ENCODE assay signal across 11 cellular contexts in genomic region chr9:93083592-93084470, GRCh38. TPM values are rescaled to one million over a fixed set of nuclear protein-coding genes. Genes with fewer than 3 reads are reported as not detected.
DNase-seq lines count a peak whose midpoint lies in the region; ATAC-seq and TF ChIP-seq lines count a peak whose summit lies in the region.
"Had no signal": no experiment of that assay in that cellular context is flagged by ENCODE, and none has a peak within 500 bp of the region (broad histone marks: within the 10 kb centered on the region; RNA-seq: fewer than 3 reads in every experiment).

No MANE protein-coding gene starts in this region.

- TF ChIP-seq POLR2A in Peyer's patch (IDR thresholded peaks at IDR 0.05) = no peak

- H3K36me3 Mint-ChIP-seq in CD14-positive monocyte = peaks cover 35 to 43% of the 10 kb centered on the region in 2 donors
- no peaks in the 10 kb centered on the region for H3K36me3 Mint-ChIP-seq in neural crest cell (ENCODE audit: low read depth)

- peaks cover 22% of the 10 kb centered on the region for H3K4me1 Mint-ChIP-seq in CD14-positive monocyte
- H3K4me1 Mint-ChIP-seq in neural crest cell = peaks cover 17% of the 10 kb centered on the region

- H3K27me3 ChIP-seq in Peyer's patch = no peaks in the 10 kb centered on the region
- H3K27me3 ChIP-seq: dorsolateral prefrontal cortex had no signal

- intact Hi-C loops in CD14-positive monocyte (cut with micrococcal nuclease) = no loop called here
- intact Hi-C loops in left colon (cut with DNase I, micrococcal nuclease) = no loop called here

- peak overlapping the region in 1 of 4 donors; percentile 38 for H3K27ac ChIP-seq in Peyer's patch
- H3K27ac ChIP-seq: dorsolateral prefrontal cortex, thoracic aorta had no signal

- H3K27ac Mint-ChIP-seq in CD14-positive monocyte (peak overlapping the region in 6 of 7 donors; percentile 26 to 84 (median 82)), neural crest cell (ENCODE audit: unreplicated experiment) (peak overlapping the region; percentile 91)

- peaks cover 0 to 4% (median 0%) of the 10 kb centered on the region in 3 donors for H3K27me3 Mint-ChIP-seq in CD14-positive monocyte (ENCODE audit: low read depth in 3 of 3)
- H3K27me3 Mint-ChIP-seq in neural crest cell (ENCODE audit: low read depth) = no peaks in the 10 kb centered on the region

- DNase-seq in CD14-positive monocyte (ENCODE audit: low spot score) (no peak), Peyer's patch (peak in 2 of 3 donors; percentile 32 to 37), neural crest cell (ENCODE audit: low read depth, low spot score) (no peak), left colon (no peak), NCI-H146 (lab: John Stamatoyannopoulos, UW) (no peak), NCI-H2029 treated with DMSO at 0.1 percent for 48 hours (lab: John Stamatoyannopoulos, UW) (no peak)
- DNase-seq in activated naive CD8-positive, alpha-beta T cell treated with anti-CD3 and anti-CD28 coated beads, Interleukin-2, amount 50 U/mL, for 16 hours (ENCODE audit: low read depth, low spot score) = peak; percentile 21
- DNase-seq: NCI-H446 had no signal

- no peaks in the 10 kb centered on the region for H3K9me3 ChIP-seq in Peyer's patch
- H3K9me3 ChIP-seq: thoracic aorta had no signal

- no peak for TF ChIP-seq CTCF in CD14-positive monocyte (IDR thresholded peaks at IDR 0.05)
- no peak for TF ChIP-seq CTCF in Peyer's patch (IDR thresholded peaks at IDR 0.05)
- TF ChIP-seq CTCF in neural crest cell (conservative IDR thresholded peaks at IDR 0.05) = no peak

- H3K4me3 ChIP-seq in Peyer's patch = no peak overlapping the region
- H3K4me3 ChIP-seq: dorsolateral prefrontal cortex, thoracic aorta had no signal

- peaks cover 5 to 11% (median 8%) of the 10 kb centered on the region in 7 donors for H3K9me3 Mint-ChIP-seq in CD14-positive monocyte
- no peaks in the 10 kb centered on the region for H3K9me3 Mint-ChIP-seq in neural crest cell

- H3K4me1 ChIP-seq in Peyer's patch = no peaks in the 10 kb centered on the region

- no peaks in the 10 kb centered on the region for H3K36me3 ChIP-seq in Peyer's patch
- H3K36me3 ChIP-seq: thoracic aorta had no signal

- H3K4me3 Mint-ChIP-seq in CD14-positive monocyte = peak overlapping the region; percentile 63 to 80
- H3K4me3 Mint-ChIP-seq in neural crest cell = no peak overlapping the region

- no peak for ATAC-seq in left colon
- ATAC-seq in GM21723 (IDR thresholded peaks at IDR 0.05; ENCODE audit: unreplicated experiment) = no peak

RNA-seq across cellular contexts. Expression of gene CARD19, which starts 12.2 kb away (rescaled TPM):
- polyA plus RNA-seq in CD14-positive monocyte = 100 to 1,000 TPM; 130 to 137 TPM
- total RNA-seq in Peyer's patch = 10 to 100 TPM; 34.7 to 74.4 (median 58.9) TPM
- total RNA-seq in neural crest cell = 22.1 and 25.6 TPM in 2 replicates
- total RNA-seq in left colon = 10 to 100 TPM; 41.5 to 62.2 TPM

RNA-seq across cellular contexts. Expression of gene SUSD3, which starts 25.3 kb away (rescaled TPM):
- 10 to 100 TPM; 10.5 to 15.7 TPM for polyA plus RNA-seq in CD14-positive monocyte
- total RNA-seq in Peyer's patch (10 to 100 TPM in 1 of 4 donors, 1 to 10 TPM in 3; 5.5 to 21.5 (median 7.9) TPM), neural crest cell (0.27 TPM in 1 of 2 replicates, not detected in the other), left colon (1 to 10 TPM in 1 of 2 donors, under 1 TPM in 1; 0.95 to 2.0 TPM)

RNA-seq across cellular contexts. Expression of gene NINJ1, which starts 50.2 kb away (rescaled TPM):
- polyA plus RNA-seq in CD14-positive monocyte = 100 to 1,000 TPM; 290 to 469 TPM
- total RNA-seq in Peyer's patch (10 to 100 TPM; 47.0 to 56.8 (median 54.5) TPM), neural crest cell (17.8 and 19.9 TPM in 2 replicates), left colon (10 to 100 TPM; 17.7 to 30.8 TPM)

Comparison
In these comparisons a context has a peak if more than half of its experiments do, and no peak if none do; other contexts are left out.
1. DNase-seq: peak in Peyer's patch (2 of 3) and activated naive CD8-positive, alpha-beta T cell treated with anti-CD3 and anti-CD28 coated beads, Interleukin-2, amount 50 U/mL, for 16 hours (single experiment); none in CD14-positive monocyte (single experiment), neural crest cell (single experiment), left colon (0 of 2), NCI-H146 (single experiment) and NCI-H2029 treated with DMSO at 0.1 percent for 48 hours (single experiment).